Comparison of ENCODE assay signal across 22 cellular contexts in the genomic region with DNA sequence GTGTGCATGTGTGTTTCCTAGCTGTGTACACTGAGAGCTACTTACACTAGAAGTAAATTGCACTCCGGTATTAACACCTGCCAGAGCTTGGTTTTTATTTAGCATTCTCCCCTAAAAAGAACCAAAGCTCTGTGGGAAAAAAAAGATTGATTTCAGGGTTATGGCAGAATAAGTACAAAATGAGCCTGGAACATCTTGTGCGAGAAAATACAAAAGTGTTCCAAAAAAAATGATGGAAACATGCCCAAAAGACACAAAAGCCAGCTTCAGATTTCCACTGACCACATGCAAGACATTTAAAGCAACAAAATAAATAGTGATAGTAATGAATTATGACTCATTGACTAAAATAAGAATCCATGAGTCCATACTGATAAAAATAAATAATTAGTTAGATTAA.
DNase-seq lines count a peak whose midpoint lies in the region; TF ChIP-seq lines count a peak whose summit lies in the region.
"Had no signal": no experiment of that assay in that cellular context is flagged by ENCODE, and none has a peak within 500 bp of the region (broad histone marks: within the 10 kb centered on the region; RNA-seq: fewer than 3 reads in every experiment).

No MANE protein-coding gene starts in this region.

- no peak overlapping the region for H3K4me2 ChIP-seq in SK-N-SH
- peak overlapping the region; percentile 15 for H3K4me2 ChIP-seq in skeletal muscle satellite cell (ENCODE audit: low read length)
- H3K4me2 ChIP-seq: BLaER1 treated with 17β-estradiol and CSF1 and Interleukin-3, amounts not matched to agents 10 nM and 100 nM had no signal

- no peaks in the 10 kb centered on the region for H3F3A ChIP-seq in SK-N-SH (replicated peaks; ENCODE audit: insufficient read depth)

- POLR2A ChIA-PET in SK-N-SH (lab: Yijun Ruan, JAX) (no interaction called here), HEK293T (lab: Yijun Ruan, JAX) (no interaction called here)

- H3K27me3 ChIP-seq in SK-N-SH (ENCODE audit: insufficient read depth): no peaks in the 10 kb centered on the region
- no peaks in the 10 kb centered on the region for H3K27me3 ChIP-seq in ascending aorta
- H3K27me3 ChIP-seq in skeletal muscle satellite cell (ENCODE audit: control insufficient read depth, insufficient read depth, low read length): no peaks in the 10 kb centered on the region
- no peaks in the 10 kb centered on the region for H3K27me3 ChIP-seq in MG63
- H3K27me3 ChIP-seq: BLaER1 treated with 17β-estradiol and CSF1 and Interleukin-3, amounts not matched to agents 10 nM and 100 nM; Peyer's patch had no signal

- H3K9me3 ChIP-seq in SK-N-SH (no peaks in the 10 kb centered on the region), ascending aorta (no peaks in the 10 kb centered on the region), skeletal muscle satellite cell (replicated peaks; ENCODE audit: low read length) (no peaks in the 10 kb centered on the region), MG63 (no peaks in the 10 kb centered on the region)
- H3K9me3 ChIP-seq: BLaER1 treated with 17β-estradiol and CSF1 and Interleukin-3, amounts not matched to agents 10 nM and 100 nM; Peyer's patch had no signal

- H3K4me1 ChIP-seq in SK-N-SH (ENCODE audit: control insufficient read depth in 1 of 2, insufficient read depth in 2 of 2, low read depth in 1 of 2, low read length in 1 of 2) (no peaks in the 10 kb centered on the region), ascending aorta (peaks cover 6 to 12% of the 10 kb centered on the region in 2 donors), skeletal muscle satellite cell (ENCODE audit: control insufficient read depth, insufficient read depth, low read length) (peaks cover 4% of the 10 kb centered on the region)
- H3K4me1 ChIP-seq: BLaER1 treated with 17β-estradiol and CSF1 and Interleukin-3, amounts not matched to agents 10 nM and 100 nM; Peyer's patch had no signal

- CTCF ChIA-PET in SK-N-SH (lab: Yijun Ruan, JAX): interaction anchor here (0.9 kb wide), 1 partner anchor 10 kb away, joined by 3 read pairs; no protein-coding TSS in a partner anchor
- CTCF ChIA-PET in HEK293T (lab: Yijun Ruan, JAX): no interaction called here

- H2AFZ ChIP-seq in SK-N-SH (ENCODE audit: low read depth): no peak overlapping the region

- H3K9ac ChIP-seq in SK-N-SH (no peak overlapping the region), skeletal muscle satellite cell (ENCODE audit: low read depth, low read length) (no peak overlapping the region)
- H3K9ac ChIP-seq: BLaER1 treated with 17β-estradiol and CSF1 and Interleukin-3, amounts not matched to agents 10 nM and 100 nM had no signal

- no peak for TF ChIP-seq EP300 in SK-N-SH (IDR thresholded peaks at IDR 0.05; ENCODE audit: borderline replicate concordance in 1 of 2, low read depth in 1 of 2, low read length in 1 of 2)

- H3K27ac ChIP-seq in SK-N-SH (ENCODE audit: low read depth in 2 of 2, low read length in 1 of 2): no peak overlapping the region
- peak overlapping the region; percentile 31 to 67 for H3K27ac ChIP-seq in ascending aorta
- H3K27ac ChIP-seq: BLaER1 treated with 17β-estradiol and CSF1 and Interleukin-3, amounts not matched to agents 10 nM and 100 nM; Peyer's patch had no signal

- H4K20me1 ChIP-seq in SK-N-SH (ENCODE audit: insufficient read depth): no peaks in the 10 kb centered on the region
- H4K20me1 ChIP-seq: BLaER1 treated with 17β-estradiol and CSF1 and Interleukin-3, amounts not matched to agents 10 nM and 100 nM had no signal

- H3K9me2 ChIP-seq in SK-N-SH: no peaks in the 10 kb centered on the region

- DNase-seq in SK-N-SH (no peak), ascending aorta (ENCODE audit: low spot score in 2 of 2) (no peak), fibroblast of mammary gland (ENCODE audit: low read depth) (peak; percentile 2), MG63 (no peak), T1000 (lab: John Stamatoyannopoulos, UW) (no peak), HEK293T (ENCODE audit: extremely low spot score) (no peak)
- no peak for DNase-seq in stimulated activated CD4-positive, alpha-beta T cell treated with anti-CD3 and anti-CD28 coated beads, Interleukin-4, amount 100 ng/mL, for 1 hour
- DNase-seq: Calu3; CD8-positive, alpha-beta T cell; GF-D8; H7; Karpas-422; NCI-H1048; NCI-H1436 treated with DMSO at 0.1 percent for 48 hours; NCI-H2029; NCI-H2171; NCI-H69; NK-92 treated with Interleukin-12 subunit alpha and Interleukin-12 subunit beta, amount 100 ng/mL, for 24 hours; Peyer's patch; SHP77 had no signal

- no peak for TF ChIP-seq RAD21 in SK-N-SH (IDR thresholded peaks at IDR 0.05; ENCODE audit: low read length)

- H3K79me2 ChIP-seq in SK-N-SH (ENCODE audit: insufficient read depth): no peaks in the 10 kb centered on the region

- intact Hi-C loops in ascending aorta (cut with DNase I): no loop called here

- 59% methylated on average over 2 of the region's 2 CpGs for WGBS in SK-N-SH (ENCODE audit: low lambda C conversion rate)

- TF ChIP-seq CTCF in SK-N-SH (IDR thresholded peaks at IDR 0.05): no peak
- TF ChIP-seq CTCF in ascending aorta (IDR thresholded peaks at IDR 0.05): no peak
- TF ChIP-seq CTCF in fibroblast of mammary gland (conservative IDR thresholded peaks at IDR 0.05; ENCODE audit: control insufficient read depth, insufficient read depth, low read depth, low read length): no peak

- no peaks in the 10 kb centered on the region for H3K36me3 ChIP-seq in SK-N-SH (replicated peaks in 1 of 2; ENCODE audit: control insufficient read depth in 1 of 2, insufficient read depth in 2 of 2, low read length in 1 of 2)
- H3K36me3 ChIP-seq in ascending aorta: no peaks in the 10 kb centered on the region
- no peaks in the 10 kb centered on the region for H3K36me3 ChIP-seq in skeletal muscle satellite cell (ENCODE audit: insufficient read depth, low read length)
- H3K36me3 ChIP-seq in MG63: no peaks in the 10 kb centered on the region
- H3K36me3 ChIP-seq: BLaER1 treated with 17β-estradiol and CSF1 and Interleukin-3, amounts not matched to agents 10 nM and 100 nM; Peyer's patch had no signal

- H3K4me3 ChIP-seq in SK-N-SH (ENCODE audit: low read depth in 2 of 2, low read length in 1 of 2) (no peak overlapping the region), ascending aorta (no peak overlapping the region), fibroblast of mammary gland (ENCODE audit: control insufficient read depth, low read depth, low read length) (no peak overlapping the region), skeletal muscle satellite cell (ENCODE audit: low read length) (no peak overlapping the region), MG63 (no peak overlapping the region)
- H3K4me3 ChIP-seq: BLaER1 treated with 17β-estradiol and CSF1 and Interleukin-3, amounts not matched to agents 10 nM and 100 nM; Peyer's patch had no signal

TF ChIP-seq in SK-N-SH, 30 proteins besides CTCF, POLR2A, EP300 and RAD21:
- TF ChIP-seq RCOR1 (IDR thresholded peaks at IDR 0.05; ENCODE audit: low read length) (no peak), SIN3A (IDR thresholded peaks at IDR 0.05; ENCODE audit: borderline replicate concordance, low read depth, low read length) (no peak), FOXJ3 (CRISPR knock-in tag; IDR thresholded peaks at IDR 0.05) (no peak), NFIC (IDR thresholded peaks at IDR 0.05; ENCODE audit: borderline replicate concordance) (no peak), POLR2AphosphoS5 (IDR thresholded peaks at IDR 0.05; ENCODE audit: low read depth, low read length) (no peak), FOXM1 (IDR thresholded peaks at IDR 0.05; ENCODE audit: low read depth) (no peak), MXI1 (IDR thresholded peaks at IDR 0.05; ENCODE audit: low read depth, low read length) (no peak)
- TF ChIP-seq, protein P1, sequence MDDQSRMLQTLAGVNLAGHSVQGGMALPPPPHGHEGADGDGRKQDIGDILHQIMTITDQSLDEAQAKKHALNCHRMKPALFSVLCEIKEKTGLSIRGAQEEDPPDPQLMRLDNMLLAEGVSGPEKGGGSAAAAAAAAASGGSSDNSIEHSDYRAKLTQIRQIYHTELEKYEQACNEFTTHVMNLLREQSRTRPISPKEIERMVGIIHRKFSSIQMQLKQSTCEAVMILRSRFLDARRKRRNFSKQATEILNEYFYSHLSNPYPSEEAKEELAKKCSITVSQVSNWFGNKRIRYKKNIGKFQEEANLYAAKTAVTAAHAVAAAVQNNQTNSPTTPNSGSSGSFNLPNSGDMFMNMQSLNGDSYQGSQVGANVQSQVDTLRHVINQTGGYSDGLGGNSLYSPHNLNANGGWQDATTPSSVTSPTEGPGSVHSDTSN (IDR thresholded peaks at IDR 0.05): peak; percentile 26

TF ChIP-seq in HEK293T, 16 proteins besides CTCF, POLR2A, EP300 and RAD21:
- no peak for TF ChIP-seq ARNT (IDR thresholded peaks at IDR 0.05)

Comparison
In these comparisons a context has a peak if more than half of its experiments do, and no peak if none do; other contexts are left out.
1. H3K27ac ChIP-seq: peak in ascending aorta (2 of 2); none in SK-N-SH (0 of 2).